In genomic region chr6:109260126-109260525, GRCh38 we compare ENCODE assay signal across 30 cellular contexts.
A peak's percentile ranks its signal among the peaks of the same experiment; 100 is the strongest.
DNase-seq lines count a peak whose midpoint lies in the region; ATAC-seq and TF ChIP-seq lines count a peak whose summit lies in the region.
"Had no signal": no experiment of that assay in that cellular context is flagged by ENCODE, and none has a peak within 500 bp of the region (broad histone marks: within the 10 kb centered on the region; RNA-seq: fewer than 3 reads in every experiment).

No MANE protein-coding gene starts in this region.

- H3K9ac ChIP-seq in skeletal muscle satellite cell (ENCODE audit: low read depth, low read length) = peak overlapping the region; percentile 27

- POLR2A ChIA-PET in WTC11 (lab: Charles Lee) = no interaction called here

- H3K27ac Mint-ChIP-seq in WTC11 = no peak overlapping the region
- H3K27ac Mint-ChIP-seq: activated naive CD8-positive, alpha-beta T cell; activated T-helper 17 cell treated with anti-CD3 and anti-CD28 coated beads, Interleukin-2, amount 50 U/mL, for 72 hours; CD8-positive, alpha-beta memory T cell; effector memory CD8-positive, alpha-beta T cell; stimulated activated effector memory CD8-positive, alpha-beta T cell treated with anti-CD3 and anti-CD28 coated beads, Interleukin-12 subunit alpha, Interleukin-12 subunit beta, amount 100 ng/mL, for 72 hours; T-helper 17 cell had no signal

- H3K36me3 Mint-ChIP-seq in WTC11 = peaks cover 24% of the 10 kb centered on the region
- H3K36me3 Mint-ChIP-seq: activated naive CD8-positive, alpha-beta T cell; stimulated activated effector memory CD8-positive, alpha-beta T cell treated with anti-CD3 and anti-CD28 coated beads, Interleukin-12 subunit alpha, Interleukin-12 subunit beta, amount 100 ng/mL, for 72 hours had no signal

- no peaks in the 10 kb centered on the region for H3K4me1 Mint-ChIP-seq in WTC11
- H3K4me1 Mint-ChIP-seq: activated T-helper 17 cell treated with anti-CD3 and anti-CD28 coated beads, Interleukin-2, amount 50 U/mL, for 72 hours; CD8-positive, alpha-beta memory T cell; stimulated activated effector memory CD8-positive, alpha-beta T cell treated with anti-CD3 and anti-CD28 coated beads, Interleukin-12 subunit alpha, Interleukin-12 subunit beta, amount 100 ng/mL, for 72 hours had no signal

- H3K27me3 ChIP-seq in skeletal muscle satellite cell (ENCODE audit: control insufficient read depth, insufficient read depth, low read length) = no peaks in the 10 kb centered on the region
- H3K27me3 ChIP-seq: brain microvascular endothelial cell, esophagus muscularis mucosa, sigmoid colon, SJSA1, testis, uterus had no signal

- peak; percentile 67 for DNase-seq in ELR (ENCODE audit: low read depth)
- no peak for DNase-seq in WTC11 (ENCODE audit: low spot score)
- DNase-seq in fibroblast of pulmonary artery (ENCODE audit: low read depth) = peak; percentile 23
- no peak for DNase-seq in activated T-cell treated with anti-CD3 and anti-CD28 coated beads, Interleukin-2, amount 50 U/mL, for 48 hours
- DNase-seq in A172 (ENCODE audit: low spot score) = no peak
- DNase-seq in SK-N-DZ (ENCODE audit: low spot score) = no peak
- DNase-seq: activated CD4-positive, alpha-beta T cell treated with anti-CD3 and anti-CD28 coated beads, Interleukin-2, amount 50 U/mL, for 1 hour; brain microvascular endothelial cell; CD8-positive, alpha-beta memory T cell; DMS153; effector memory CD8-positive, alpha-beta T cell; head of caudate nucleus; left ventricle myocardium superior; midbrain; NCI-H1105; NCI-H524; posterior cingulate gyrus; sigmoid colon; stimulated activated CD4-positive, alpha-beta T cell treated with anti-CD3 and anti-CD28 coated beads, Interleukin-1b, Interleukin-23, amount 100 ng/mL, for 48 hours; T-helper 17 cell; testis; uterus had no signal

- ATAC-seq in WTC11 (no peak), GM19395 (IDR thresholded peaks at IDR 0.05; ENCODE audit: unreplicated experiment) (no peak)
- ATAC-seq: activated T-helper 17 cell treated with anti-CD3 and anti-CD28 coated beads, Interleukin-2, amount 50 U/mL, for 72 hours; effector memory CD8-positive, alpha-beta T cell; left ventricle myocardium superior; stimulated activated effector memory CD8-positive, alpha-beta T cell treated with anti-CD3 and anti-CD28 coated beads, Interleukin-12 subunit alpha, Interleukin-12 subunit beta, amount 100 ng/mL, for 72 hours; T-helper 17 cell had no signal

- no peak for TF ChIP-seq CTCF in WTC11 (IDR thresholded peaks at IDR 0.05)
- TF ChIP-seq CTCF in fibroblast of pulmonary artery (IDR thresholded peaks at IDR 0.05; ENCODE audit: low read length, missing control alignments) = no peak

- H3K9me3 ChIP-seq in skeletal muscle satellite cell (replicated peaks; ENCODE audit: low read length) = no peaks in the 10 kb centered on the region
- H3K9me3 ChIP-seq: esophagus muscularis mucosa, sigmoid colon, SJSA1, testis, uterus had no signal

- no peaks in the 10 kb centered on the region for H3K36me3 ChIP-seq in skeletal muscle satellite cell (ENCODE audit: insufficient read depth, low read length)
- H3K36me3 ChIP-seq: brain microvascular endothelial cell, esophagus muscularis mucosa, sigmoid colon, SJSA1, uterus had no signal

- H3K27me3 Mint-ChIP-seq in WTC11 (ENCODE audit: low read depth) = no peaks in the 10 kb centered on the region
- H3K27me3 Mint-ChIP-seq: activated naive CD8-positive, alpha-beta T cell; T-helper 17 cell had no signal

- peaks cover 15% of the 10 kb centered on the region for H3K4me1 ChIP-seq in skeletal muscle satellite cell (ENCODE audit: control insufficient read depth, insufficient read depth, low read length)
- H3K4me1 ChIP-seq: uterus had no signal

- H3K4me3 ChIP-seq in fibroblast of pulmonary artery (replicated peaks; ENCODE audit: low read depth, low read length) (no peak overlapping the region), skeletal muscle satellite cell (ENCODE audit: low read length) (no peak overlapping the region)
- H3K4me3 ChIP-seq: esophagus muscularis mucosa, sigmoid colon, SJSA1, testis, uterus had no signal

- H3K9me3 Mint-ChIP-seq in WTC11 = 0 out of 2 replicates have a peak, but pooled peaks cover 10% of the 10 kb centered on the region
- H3K9me3 Mint-ChIP-seq: activated T-helper 17 cell treated with anti-CD3 and anti-CD28 coated beads, Interleukin-2, amount 50 U/mL, for 72 hours; CD8-positive, alpha-beta memory T cell; effector memory CD8-positive, alpha-beta T cell; nephron; stimulated activated effector memory CD8-positive, alpha-beta T cell treated with anti-CD3 and anti-CD28 coated beads, Interleukin-12 subunit alpha, Interleukin-12 subunit beta, amount 100 ng/mL, for 72 hours had no signal

- CTCF ChIA-PET in WTC11 (lab: Charles Lee) = no interaction called here

- H3K4me3 Mint-ChIP-seq in WTC11 = no peak overlapping the region
- H3K4me3 Mint-ChIP-seq: activated naive CD8-positive, alpha-beta T cell; activated T-helper 17 cell treated with anti-CD3 and anti-CD28 coated beads, Interleukin-2, amount 50 U/mL, for 72 hours; CD8-positive, alpha-beta memory T cell; effector memory CD8-positive, alpha-beta T cell; nephron; stimulated activated effector memory CD8-positive, alpha-beta T cell treated with anti-CD3 and anti-CD28 coated beads, Interleukin-12 subunit alpha, Interleukin-12 subunit beta, amount 100 ng/mL, for 72 hours; T-helper 17 cell had no signal

- peak overlapping the region; percentile 40 for H3K4me2 ChIP-seq in skeletal muscle satellite cell (ENCODE audit: low read length)

TF ChIP-seq in WTC11, 78 proteins besides CTCF, POLR2A, EP300 and RAD21:
- no peak for TF ChIP-seq PRRX2 (CRISPR knock-in tag; IDR thresholded peaks at IDR 0.05)
- TF ChIP-seq TCF7 (CRISPR knock-in tag; IDR thresholded peaks at IDR 0.05; ENCODE audit: low read depth) = no peak
- no peak for TF ChIP-seq PREB (CRISPR knock-in tag; IDR thresholded peaks at IDR 0.05; ENCODE audit: borderline replicate concordance)
- TF ChIP-seq KAT7 (CRISPR knock-in tag; IDR thresholded peaks at IDR 0.05; ENCODE audit: borderline replicate concordance) = no peak
- TF ChIP-seq E2F5 (CRISPR knock-in tag; IDR thresholded peaks at IDR 0.05) = no peak
- TF ChIP-seq HMGA2 (CRISPR knock-in tag; IDR thresholded peaks at IDR 0.05) = peak; percentile 45; the same call in 1 of the 2 replicates

Comparison
In these comparisons a context has a peak if more than half of its experiments do, and no peak if none do; other contexts are left out.
1. DNase-seq: peak in ELR (single experiment) and fibroblast of pulmonary artery (single experiment); none in WTC11 (single experiment), activated T-cell treated with anti-CD3 and anti-CD28 coated beads, Interleukin-2, amount 50 U/mL, for 48 hours (0 of 2), A172 (single experiment) and SK-N-DZ (single experiment).